9 cellular contexts compared by ENCODE assay signal in genomic region chr7:139321071-139321745, GRCh38. TPM values are rescaled to one million over a fixed set of nuclear protein-coding genes. Genes with fewer than 3 reads are reported as not detected.
DNase-seq lines count a peak whose midpoint lies in the region; ATAC-seq, FAIRE-seq and TF ChIP-seq lines count a peak whose summit lies in the region.
"Had no signal": no experiment of that assay in that cellular context is flagged by ENCODE, and none has a peak within 500 bp of the region (broad histone marks: within the 10 kb centered on the region; RNA-seq: fewer than 3 reads in every experiment).

No MANE protein-coding gene starts in this region.

- peak; percentile 25 to 47 (median 43); a peak in 3 of 6 replicates for TF ChIP-seq CTCF in GM12878 (IDR thresholded peaks at IDR 0.05 in 2 of 3, conservative IDR thresholded peaks at IDR 0.05 in 1 of 3; ENCODE audit: control insufficient read depth in 2 of 3, extremely low read depth in 1 of 3, insufficient read depth in 1 of 3, low read depth in 3 of 3, low read length in 3 of 3)

- H4K20me1 ChIP-seq in GM12878 (ENCODE audit: control insufficient read depth, insufficient read depth): no peaks in the 10 kb centered on the region

- TF ChIP-seq RAD21 in GM12878 (IDR thresholded peaks at IDR 0.05; ENCODE audit: insufficient read depth, low read depth, low read length): peak; percentile 60; the same call in 1 of the 2 replicates

- no peak overlapping the region for H3K9ac ChIP-seq in GM12878 (ENCODE audit: control insufficient read depth, insufficient read depth, low read length)
- H3K9ac ChIP-seq in mesendoderm (ENCODE audit: low read length): no peak overlapping the region

- no peak overlapping the region for H2AK5ac ChIP-seq in mesendoderm (ENCODE audit: low read length)

- no peaks in the 10 kb centered on the region for H3K27me3 ChIP-seq in GM12878 (replicated peaks in 1 of 2; ENCODE audit: control insufficient read depth in 2 of 2, insufficient read depth in 2 of 2, low read length in 1 of 2)
- peaks cover 2% of the 10 kb centered on the region for H3K27me3 ChIP-seq in mesendoderm (ENCODE audit: insufficient read depth, low read length, poor library complexity)

- H2BK120ac ChIP-seq in mesendoderm (ENCODE audit: low read depth, low read length): no peak overlapping the region

- peak; percentile 60 for DNase-seq in ELF-1 (ENCODE audit: low read depth, low spot score)
- peak; percentile 36 for DNase-seq in HuH-7 (ENCODE audit: low spot score)
- DNase-seq in GM12878 (ENCODE audit: low read depth, low spot score): no peak
- DNase-seq in mesendoderm: peak; percentile 85
- no peak for DNase-seq in nucleus accumbens (lab: John Stamatoyannopoulos, UW)
- no peak for DNase-seq in SHP77 treated with DMSO at 0.1 percent for 48 hours (lab: John Stamatoyannopoulos, UW)
- DNase-seq: anterior cingulate cortex had no signal

- H3K79me2 ChIP-seq in GM12878 (ENCODE audit: control insufficient read depth, insufficient read depth, low read length): no peaks in the 10 kb centered on the region
- no peaks in the 10 kb centered on the region for H3K79me2 ChIP-seq in mesendoderm (ENCODE audit: control insufficient read depth, insufficient read depth, low read length)

- WGBS in GM12878 (ENCODE audit: insufficient coverage, insufficient replicate concordance, low lambda C conversion rate, missing lambda C conversion rate): 47% methylated on average over 11 of the region's 11 CpGs
- WGBS in mesendoderm (ENCODE audit: extremely low coverage, insufficient coverage, low lambda C conversion rate): no CpG with 5 or more reads among the region's 11 CpGs

- SMC1A ChIA-PET in GM12878 (lab: Charles Lee; ENCODE audit: uncharacterized antibody, unreplicated experiment): interaction anchor here (0.9 kb wide), 1 partner anchor 14 kb away, joined by 3 read pairs; no protein-coding TSS in a partner anchor

- no peak overlapping the region for H4K5ac ChIP-seq in mesendoderm (ENCODE audit: low read length)

- no TSS peak for BruUV-seq in GM12878 (replicated peaks; lab: Mats Ljungman, UMichigan)

- no peak for TF ChIP-seq POLR2A in GM12878 (IDR thresholded peaks at IDR 0.05; ENCODE audit: low read depth, low read length)

- no peak overlapping the region for H2BK5ac ChIP-seq in mesendoderm (ENCODE audit: low read length)

- H2BK15ac ChIP-seq in mesendoderm (replicated peaks; ENCODE audit: low read depth): no peak overlapping the region

- H3K4ac ChIP-seq in mesendoderm (ENCODE audit: low read depth, low read length): no peak overlapping the region

- no peak overlapping the region for H3K27ac ChIP-seq in GM12878 (ENCODE audit: control insufficient read depth, insufficient read depth)
- no peak overlapping the region for H3K27ac ChIP-seq in mesendoderm (ENCODE audit: low read depth, low read length)

- ATAC-seq in GM12878 (peak; percentile 58), HG03439 (IDR thresholded peaks at IDR 0.05; ENCODE audit: unreplicated experiment) (no peak), HG02885 (IDR thresholded peaks at IDR 0.05; ENCODE audit: poor library complexity, unreplicated experiment) (no peak)

- no peak for FAIRE-seq in GM12878 (lab: Jason Lieb, UNC)

- H3K9me3 ChIP-seq in GM12878 (replicated peaks; ENCODE audit: control insufficient read depth, insufficient read depth, low read length): no peaks in the 10 kb centered on the region

- intact Hi-C loops in GM12878 (cut with micrococcal nuclease; ENCODE audit: unreplicated experiment): no loop called here

- H3K18ac ChIP-seq in mesendoderm (ENCODE audit: low read length): no peak overlapping the region

- no peak overlapping the region for H3K4me2 ChIP-seq in GM12878 (ENCODE audit: control insufficient read depth, insufficient read depth)
- no peak overlapping the region for H3K4me2 ChIP-seq in mesendoderm (ENCODE audit: low read length)

- no peak overlapping the region for H4K8ac ChIP-seq in mesendoderm (ENCODE audit: low read depth, low read length)

- TF ChIP-seq EP300 in GM12878 (IDR thresholded peaks at IDR 0.05; ENCODE audit: borderline replicate concordance in 1 of 2, control insufficient read depth in 1 of 2, low read depth in 2 of 2, low read length in 2 of 2): no peak

- no peak overlapping the region for H3K4me3 ChIP-seq in GM12878
- no peak overlapping the region for H3K4me3 ChIP-seq in mesendoderm (ENCODE audit: low read length)

- no peaks in the 10 kb centered on the region for H3K36me3 ChIP-seq in GM12878 (ENCODE audit: control insufficient read depth in 2 of 2, insufficient read depth in 2 of 2, low read length in 1 of 2)
- no peaks in the 10 kb centered on the region for H3K36me3 ChIP-seq in mesendoderm (ENCODE audit: control insufficient read depth, insufficient read depth, low read length)

- H3K79me1 ChIP-seq in mesendoderm (ENCODE audit: low read length): no peaks in the 10 kb centered on the region

- no peak overlapping the region for H3K56ac ChIP-seq in mesendoderm (ENCODE audit: low read length)

- RAD21 ChIA-PET in GM12878 (lab: Charles Lee; ENCODE audit: unreplicated experiment): interaction anchor here (1.0 kb wide), 1 partner anchor 113 kb away, joined by 3 read pairs; no protein-coding TSS in a partner anchor

- POLR2A ChIA-PET in GM12878 (lab: Charles Lee): interaction anchor here (0.7 kb wide), 1 partner anchor 1605 kb away, joined by 5 read pairs; no protein-coding TSS in a partner anchor

- no peaks in the 10 kb centered on the region for H3K4me1 ChIP-seq in GM12878 (ENCODE audit: control insufficient read depth, insufficient read depth, low read length)
- no peaks in the 10 kb centered on the region for H3K4me1 ChIP-seq in mesendoderm (ENCODE audit: control insufficient read depth, low read depth, low read length)

- no peak overlapping the region for H3K23ac ChIP-seq in mesendoderm (ENCODE audit: low read length)

- H2AFZ ChIP-seq in GM12878 (ENCODE audit: control insufficient read depth, low read depth, low read length): no peak overlapping the region

- CTCF ChIA-PET in GM12878 (lab: Yijun Ruan, JAX): interaction anchor here (1.0 to 1.8 kb wide), 3 partner anchors 8 to 245 kb away, joined by 3 to 6 read pairs (median 5); no protein-coding TSS in a partner anchor

- in situ Hi-C loops in GM12878 (cut with MboI): no loop called here

TF ChIP-seq in GM12878, 131 proteins besides CTCF, POLR2A, EP300 and RAD21 (continues in another document):
- TF ChIP-seq LARP7 (IDR thresholded peaks at IDR 0.05): no peak
- no peak for TF ChIP-seq STAT3 (IDR thresholded peaks at IDR 0.05; ENCODE audit: low read depth, low read length)
- TF ChIP-seq IKZF1 (conservative IDR thresholded peaks at IDR 0.05): no peak
- no peak for TF ChIP-seq USF1 (IDR thresholded peaks at IDR 0.05; ENCODE audit: borderline replicate concordance, extremely low read length, insufficient read depth, low read depth, low read length)
- TF ChIP-seq BMI1 (IDR thresholded peaks at IDR 0.05; ENCODE audit: borderline replicate concordance): no peak
- TF ChIP-seq FOXK2 (IDR thresholded peaks at IDR 0.05): no peak

RNA-seq across cellular contexts. Expression of gene FMC1, which starts 19.9 kb away (rescaled TPM):
- total RNA-seq in GM12878 (2013; cell fraction: nucleolus; rRNA removed): 2.6 and 4.2 TPM in 2 replicates
- total RNA-seq in GM12878 (2014; rRNA removed) (10.5 and 11.4 TPM in 2 replicates), GM12878 (2014; rRNA removed; fragmentation: Illumina TruSeq; extraction: Trizol) (5.4 and 5.5 TPM in 2 replicates), GM12878 (2021) (10.9 and 11.9 TPM in 2 replicates)
- polyA plus RNA-seq in GM12878 (2011; ENCODE audit: low read depth): 9.1 TPM
- polyA plus RNA-seq in GM12878 (2011; rRNA removed) (13.2 and 13.5 TPM in 2 replicates), GM12878 (2014; fragmentation: Illumina TruSeq; extraction: Trizol) (2.7 and 4.2 TPM in 2 replicates), GM12878 (2014; fragmentation: Nextera tagmentation; extraction: Ambion mirVana) (10 to 100 TPM; 50.5 to 60.4 TPM), GM12878 (2014; rRNA removed) (16.1 and 18.1 TPM in 2 replicates), GM12878 (2016; fragmentation: Nextera tagmentation; extraction: Ambion mirVana) (10 to 100 TPM; 57.2 to 58.9 TPM)
- 15.9 and 22.3 TPM in 2 replicates for polyA plus RNA-seq in GM12878 (2011; cell fraction: cytosol; rRNA removed)
- 8.8 and 14.0 TPM in 2 replicates for polyA plus RNA-seq in GM12878 (2011; cell fraction: nucleus; rRNA removed)
- 11.2 and 19.5 TPM in 2 replicates for polyA plus RNA-seq in GM12878 (2012)
- polyA minus RNA-seq in GM12878 (2011; rRNA and poly(A)+ RNA removed): 3.0 and 3.1 TPM in 2 replicates
- 1.2 TPM in 1 of 2 replicates, not detected in the other for polyA minus RNA-seq in GM12878 (2011; cell fraction: cytosol; rRNA and poly(A)+ RNA removed)
- 3.1 and 5.4 TPM in 2 replicates for polyA minus RNA-seq in GM12878 (2011; cell fraction: nucleus; rRNA and poly(A)+ RNA removed)
- 40.4 TPM for polyA plus RNA-seq in mesendoderm (2013, experiment 1 of 2)
- polyA plus RNA-seq in mesendoderm (2013, experiment 2 of 2): 35.6 TPM

RNA-seq across cellular contexts. Expression of gene LUC7L2, which starts 38.5 kb away (rescaled TPM):
- total RNA-seq in GM12878 (2013; cell fraction: nucleolus; rRNA removed): 224 and 228 TPM in 2 replicates
- total RNA-seq in GM12878 (2014; rRNA removed) (48.8 and 51.8 TPM in 2 replicates), GM12878 (2014; rRNA removed; fragmentation: Illumina TruSeq; extraction: Trizol) (68.4 and 69.3 TPM in 2 replicates), GM12878 (2021) (86.5 and 98.7 TPM in 2 replicates)
- 41.1 TPM for polyA plus RNA-seq in GM12878 (2011; ENCODE audit: low read depth)
- polyA plus RNA-seq in GM12878 (2011; rRNA removed) (66.3 and 82.2 TPM in 2 replicates), GM12878 (2014; fragmentation: Illumina TruSeq; extraction: Trizol) (78.7 and 100.0 TPM in 2 replicates), GM12878 (2014; fragmentation: Nextera tagmentation; extraction: Ambion mirVana) (10 to 100 TPM; 31.7 to 37.8 TPM), GM12878 (2014; rRNA removed) (57.6 and 69.1 TPM in 2 replicates), GM12878 (2016; fragmentation: Nextera tagmentation; extraction: Ambion mirVana) (10 to 100 TPM; 68.0 to 75.7 TPM)
- 25.7 and 55.8 TPM in 2 replicates for polyA plus RNA-seq in GM12878 (2011; cell fraction: cytosol; rRNA removed)
- 104 and 130 TPM in 2 replicates for polyA plus RNA-seq in GM12878 (2011; cell fraction: nucleus; rRNA removed)
- 67.6 and 78.5 TPM in 2 replicates for polyA plus RNA-seq in GM12878 (2012)
- 41.7 and 64.0 TPM in 2 replicates for polyA minus RNA-seq in GM12878 (2011; rRNA and poly(A)+ RNA removed)
- 19.2 and 29.2 TPM in 2 replicates for polyA minus RNA-seq in GM12878 (2011; cell fraction: cytosol; rRNA and poly(A)+ RNA removed)
- 141 and 271 TPM in 2 replicates for polyA minus RNA-seq in GM12878 (2011; cell fraction: nucleus; rRNA and poly(A)+ RNA removed)
- polyA plus RNA-seq in mesendoderm (2013, experiment 1 of 2): 48.3 TPM
- polyA plus RNA-seq in mesendoderm (2013, experiment 2 of 2): 48.4 TPM

Comparison
In these comparisons a context has a peak if more than half of its experiments do, and no peak if none do; other contexts are left out.
1. DNase-seq: peak in ELF-1 (single experiment), HuH-7 (single experiment) and mesendoderm (single experiment); none in GM12878 (single experiment), nucleus accumbens (0 of 56) and SHP77 treated with DMSO at 0.1 percent for 48 hours (single experiment).